ENCODE assay signal across 24 cellular contexts in genomic region chr11:45974806-45975205, GRCh38. TPM values are rescaled to one million over a fixed set of nuclear protein-coding genes. Genes with fewer than 3 reads are reported as not detected.
"Had no signal": no experiment of that assay in that cellular context is flagged by ENCODE, and none has a peak within 500 bp of the region (broad histone marks: within the 10 kb centered on the region; RNA-seq: fewer than 3 reads in every experiment).

No MANE protein-coding gene starts in this region.

- ATAC-seq: activated CD8-positive, alpha-beta T cell treated with anti-CD3 and anti-CD28 coated beads, Interleukin-2, amount 10 ng/mL, durations not matched to agents 7 days and 5 days; body of pancreas; gastrocnemius medialis; heart left ventricle; left cardiac atrium; lower lobe of right lung; stimulated activated naive B cell treated with anti-CD40 and anti-IgM and Interleukin-4, amounts not matched to agents 10 μg/mL and 1 μg/mL and 100 μg/mL, for 72 hours; WTC11 had no signal

- H3K36me3 ChIP-seq: uterus had no signal

- H3K27ac ChIP-seq: body of pancreas, gastrocnemius medialis, heart left ventricle, lower lobe of right lung, right atrium auricular region, skin epidermis, tibial artery, uterus had no signal

- DNase-seq: activated CD4-positive, alpha-beta T cell treated with anti-CD3 and anti-CD28 coated beads for 48 hours; activated CD8-positive, alpha-beta memory T cell treated with anti-CD3 and anti-CD28 coated beads, Interleukin-2, amount 50 U/mL, for 48 hours; activated CD8-positive, alpha-beta T cell treated with anti-CD3 and anti-CD28 coated beads, Interleukin-2, amount 10 ng/mL, durations not matched to agents 7 days and 5 days; activated gamma-delta T cell treated with Interleukin-2 at 50 U/mL for 16 hours; amygdala; body of pancreas; caudate nucleus; gastrocnemius medialis; heart left ventricle; left cardiac atrium; lower lobe of right lung; nephron progenitor cell; occipital lobe; stimulated activated CD4-positive, alpha-beta T cell treated with anti-CD3 and anti-CD28 coated beads, Interleukin-15, amount 100 ng/mL, for 24 hours; stimulated activated CD4-positive, alpha-beta T cell treated with anti-CD3 and anti-CD28 coated beads, Interleukin-4, amount 100 ng/mL, for 1 hour; stimulated activated naive B cell treated with anti-CD40 and anti-IgM and Interleukin-4, amounts not matched to agents 10 μg/mL and 1 μg/mL and 100 μg/mL, for 72 hours; tibial artery; uterus had no signal

- H3K4me3 Mint-ChIP-seq: activated CD8-positive, alpha-beta T cell treated with anti-CD3 and anti-CD28 coated beads, Interleukin-2, amount 10 ng/mL, durations not matched to agents 7 days and 5 days; activated naive CD8-positive, alpha-beta T cell; nephron progenitor cell; stimulated activated naive B cell treated with anti-CD40 and anti-IgM and Interleukin-4, amounts not matched to agents 10 μg/mL and 1 μg/mL and 100 μg/mL, for 72 hours; WTC11 had no signal

- H3K4me3 ChIP-seq: body of pancreas, gastrocnemius medialis, heart left ventricle, lower lobe of right lung, right atrium auricular region, skin epidermis, tibial artery, uterus had no signal

- H3K9me3 ChIP-seq: body of pancreas, gastrocnemius medialis, heart left ventricle, lower lobe of right lung, right atrium auricular region, tibial artery, uterus had no signal

- H3K4me1 Mint-ChIP-seq: stimulated activated naive B cell treated with anti-CD40 and anti-IgM and Interleukin-4, amounts not matched to agents 10 μg/mL and 1 μg/mL and 100 μg/mL, for 72 hours; WTC11 had no signal

- H3K4me1 ChIP-seq: body of pancreas, lower lobe of right lung, uterus had no signal

- H3K9me3 Mint-ChIP-seq: nephron progenitor cell; stimulated activated naive B cell treated with anti-CD40 and anti-IgM and Interleukin-4, amounts not matched to agents 10 μg/mL and 1 μg/mL and 100 μg/mL, for 72 hours; WTC11 had no signal

- H3K27me3 ChIP-seq: body of pancreas, gastrocnemius medialis, heart left ventricle, right atrium auricular region, tibial artery, uterus had no signal

- H3K27ac Mint-ChIP-seq: activated CD8-positive, alpha-beta T cell treated with anti-CD3 and anti-CD28 coated beads, Interleukin-2, amount 10 ng/mL, durations not matched to agents 7 days and 5 days; activated naive CD8-positive, alpha-beta T cell; nephron progenitor cell; stimulated activated naive B cell treated with anti-CD40 and anti-IgM and Interleukin-4, amounts not matched to agents 10 μg/mL and 1 μg/mL and 100 μg/mL, for 72 hours; WTC11 had no signal

- H3K27me3 Mint-ChIP-seq: activated naive CD8-positive, alpha-beta T cell; stimulated activated naive B cell treated with anti-CD40 and anti-IgM and Interleukin-4, amounts not matched to agents 10 μg/mL and 1 μg/mL and 100 μg/mL, for 72 hours had no signal

RNA-seq across cellular contexts. Expression of gene LARGE2, which starts 52.4 kb away (rescaled TPM):
- total RNA-seq: gastrocnemius medialis, posterior vena cava, subcutaneous adipose tissue had no signal
